1 cellular context compared by ENCODE assay signal in genomic region chr10:93954726-93955363, GRCh38.
TF ChIP-seq lines count a peak whose summit lies in the region.

No MANE protein-coding gene starts in this region.

TF ChIP-seq in SK-N-SH, 30 proteins besides CTCF, POLR2A, EP300 and RAD21 (continued from another document):
- TF ChIP-seq ZBTB33 (IDR thresholded peaks at IDR 0.05; ENCODE audit: borderline replicate concordance, low read depth) = no peak
- no peak for TF ChIP-seq CHD2 (IDR thresholded peaks at IDR 0.05; ENCODE audit: low read length, partially characterized antibody)
- TF ChIP-seq JUND (IDR thresholded peaks at IDR 0.05) = peak; percentile 53; the same call in 1 of the 2 replicates
- no peak for TF ChIP-seq SMC3 (IDR thresholded peaks at IDR 0.05; ENCODE audit: low read depth, low read length)
- TF ChIP-seq MXI1 (IDR thresholded peaks at IDR 0.05; ENCODE audit: low read depth, low read length) = no peak
- TF ChIP-seq FOSL2 (IDR thresholded peaks at IDR 0.05; ENCODE audit: borderline replicate concordance, low read depth) = peak; percentile 78
